In genomic region chr4:70508801-70509200, GRCh38 we compare ENCODE assay signal across 16 cellular contexts.
DNase-seq lines count a peak whose midpoint lies in the region; ATAC-seq and TF ChIP-seq lines count a peak whose summit lies in the region.
"Had no signal": no experiment of that assay in that cellular context is flagged by ENCODE, and none has a peak within 500 bp of the region (broad histone marks: within the 10 kb centered on the region; RNA-seq: fewer than 3 reads in every experiment).

No MANE protein-coding gene starts in this region.

- in situ Hi-C loops in KBM-7 (cut with MboI; ENCODE audit: low pct_unique_long_range_greater_than_20kb, low sequenced_read_pairs) = no loop called here

- no peak for TF ChIP-seq CTCF in choroid plexus epithelial cell (conservative IDR thresholded peaks at IDR 0.05; ENCODE audit: low read depth, low read length)

- no peak for ATAC-seq in HG03135 (IDR thresholded peaks at IDR 0.05; ENCODE audit: unreplicated experiment)
- ATAC-seq: HCT116 had no signal

- no peak overlapping the region for H3K4me3 ChIP-seq in choroid plexus epithelial cell (ENCODE audit: low read depth, low read length)

- DNase-seq in EH (ENCODE audit: low read depth) (peak; percentile 3), NCI-H226 (peak; percentile 43), choroid plexus epithelial cell (ENCODE audit: low read depth) (peak; percentile 15), iris pigment epithelial cell (ENCODE audit: low read depth) (peak; percentile 54), NCI-H2227 (lab: John Stamatoyannopoulos, UW; ENCODE audit: unreplicated experiment) (no peak), KBM-7 (no peak)
- DNase-seq: ACHN; AML-193; Caco-2; CD4-positive, alpha-beta T cell; GDM1; GOT3; H7; HFFc6 had no signal

Comparison
In these comparisons a context has a peak if more than half of its experiments do, and no peak if none do; other contexts are left out.
1. DNase-seq: peak in EH (single experiment), NCI-H226 (single experiment), choroid plexus epithelial cell (single experiment) and iris pigment epithelial cell (single experiment); none in NCI-H2227 (single experiment) and KBM-7 (single experiment).